23 cellular contexts compared by ENCODE assay signal in the genomic region with DNA sequence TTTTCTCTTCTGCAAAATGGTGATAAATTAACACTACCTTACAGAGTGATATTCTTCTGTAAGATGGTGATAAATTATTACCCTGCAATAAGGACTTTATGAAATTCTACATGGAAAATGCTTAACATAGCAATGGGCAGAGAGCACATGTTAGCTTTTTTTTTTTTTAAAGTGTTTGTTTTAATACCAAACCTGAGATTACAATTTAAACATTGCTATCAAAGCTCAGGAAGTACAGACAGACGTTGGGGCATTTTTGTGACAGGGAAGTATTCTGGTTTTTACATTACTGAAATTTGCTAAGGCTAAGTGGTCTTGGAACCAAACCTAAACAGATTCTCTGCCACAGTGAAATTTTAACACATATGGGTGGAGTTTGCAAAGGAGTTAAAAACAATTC.
DNase-seq lines count a peak whose midpoint lies in the region; ATAC-seq, FAIRE-seq and TF ChIP-seq lines count a peak whose summit lies in the region.
"Had no signal": no experiment of that assay in that cellular context is flagged by ENCODE, and none has a peak within 500 bp of the region (broad histone marks: within the 10 kb centered on the region; RNA-seq: fewer than 3 reads in every experiment).

No MANE protein-coding gene starts in this region.

- H3K27me3 Mint-ChIP-seq in GM23338 (ENCODE audit: insufficient read depth, low read depth, poor library complexity): peaks cover 4% of the 10 kb centered on the region

- H3K27ac ChIP-seq in A549: peak overlapping the region in 1 of 2 experiments; percentile 54; a peak in 3 of 6 replicates
- H3K27ac ChIP-seq in GM23338 (ENCODE audit: low read depth): peak overlapping the region; percentile 13; the same call in 1 of the 2 replicates
- peak overlapping the region in 1 of 2 donors; percentile 76 for H3K27ac ChIP-seq in left lung
- peak overlapping the region; percentile 90 for H3K27ac ChIP-seq in psoas muscle
- H3K27ac ChIP-seq: adrenal gland; BLaER1 treated with 17β-estradiol and CSF1 and Interleukin-3, amounts not matched to agents 10 nM and 100 nM had no signal

- no peaks in the 10 kb centered on the region for H3K9me2 ChIP-seq in GM23338 (ENCODE audit: insufficient read depth)

- TF ChIP-seq CTCF in A549 (IDR thresholded peaks at IDR 0.05): no peak
- TF ChIP-seq CTCF in GM23338 (conservative IDR thresholded peaks at IDR 0.05; ENCODE audit: low read depth in 2 of 2): no peak
- TF ChIP-seq CTCF in left lung (IDR thresholded peaks at IDR 0.05): no peak
- TF ChIP-seq CTCF in psoas muscle (IDR thresholded peaks at IDR 0.05): no peak

- peaks cover 48% of the 10 kb centered on the region for H3K4me1 Mint-ChIP-seq in GM23338

- no peak for TF ChIP-seq EP300 in A549 (IDR thresholded peaks at IDR 0.05)

- no peaks in the 10 kb centered on the region for H3F3A ChIP-seq in GM23338 (replicated peaks; ENCODE audit: low read depth)

- no peaks in the 10 kb centered on the region for H3K27me3 ChIP-seq in GM23338 (ENCODE audit: insufficient read depth)
- no peaks in the 10 kb centered on the region for H3K27me3 ChIP-seq in left lung
- no peaks in the 10 kb centered on the region for H3K27me3 ChIP-seq in psoas muscle (ENCODE audit: insufficient read depth in 3 of 3, low read length in 2 of 3)
- H3K27me3 ChIP-seq: adrenal gland; BLaER1 treated with 17β-estradiol and CSF1 and Interleukin-3, amounts not matched to agents 10 nM and 100 nM; brain microvascular endothelial cell; tibial artery had no signal

- POLR2A ChIA-PET in A549 (lab: Yijun Ruan, JAX): no interaction called here

- no peak overlapping the region for H3K4me3 Mint-ChIP-seq in GM23338
- H3K4me3 Mint-ChIP-seq: stimulated activated naive CD8-positive, alpha-beta T cell treated with anti-CD3 and anti-CD28 coated beads, Interleukin-15, Interleukin-2, amounts not matched to agents 100 ng/mL and 50 ng/mL, for 24 hours had no signal

- H3K79me2 ChIP-seq in GM23338 (replicated peaks; ENCODE audit: insufficient read depth): peaks cover 100% of the 10 kb centered on the region

- H2AFZ ChIP-seq in GM23338: no peak overlapping the region

- no peak for FAIRE-seq in A549 (lab: Jason Lieb, UNC)
- FAIRE-seq: endothelial cell of umbilical vein, islet of Langerhans, RCC 7860 had no signal

- no peak for TF ChIP-seq RAD21 in A549 (conservative IDR thresholded peaks at IDR 0.05 in 1 of 2, IDR thresholded peaks at IDR 0.05 in 1 of 2)

- no peaks in the 10 kb centered on the region for H3K9me3 ChIP-seq in A549
- no peaks in the 10 kb centered on the region for H3K9me3 ChIP-seq in left lung
- no peaks in the 10 kb centered on the region for H3K9me3 ChIP-seq in psoas muscle
- H3K9me3 ChIP-seq: adrenal gland; BLaER1 treated with 17β-estradiol and CSF1 and Interleukin-3, amounts not matched to agents 10 nM and 100 nM; tibial artery had no signal

- H3K4me1 ChIP-seq in A549: peaks cover 44% of the 10 kb centered on the region
- H3K4me1 ChIP-seq in GM23338 (ENCODE audit: insufficient read depth): peaks cover 31% of the 10 kb centered on the region
- peaks cover 11 to 54% of the 10 kb centered on the region in 2 donors for H3K4me1 ChIP-seq in left lung
- H3K4me1 ChIP-seq in psoas muscle: peaks cover 55% of the 10 kb centered on the region

- peaks cover 33% of the 10 kb centered on the region for H4K20me1 ChIP-seq in GM23338 (replicated peaks; ENCODE audit: insufficient read depth)

- peak overlapping the region; percentile 94 for H3K4me2 ChIP-seq in A549
- no peak overlapping the region for H3K4me2 ChIP-seq in GM23338

- CTCF ChIA-PET in A549 (lab: Yijun Ruan, JAX): interaction anchor here (0.6 to 1.5 kb wide), 3 partner anchors 69 to 96 kb away, joined by 3 to 4 read pairs (median 3); no protein-coding TSS in a partner anchor

- H3K9me3 Mint-ChIP-seq in GM23338: no peaks in the 10 kb centered on the region
- H3K9me3 Mint-ChIP-seq: stimulated activated naive CD8-positive, alpha-beta T cell treated with anti-CD3 and anti-CD28 coated beads, Interleukin-15, Interleukin-2, amounts not matched to agents 100 ng/mL and 50 ng/mL, for 24 hours had no signal

- peaks cover 4% of the 10 kb centered on the region; the same call in 2 of the 3 replicates for H3K36me3 Mint-ChIP-seq in GM23338 (ENCODE audit: low read depth)

- no peak for ATAC-seq in A549
- no peak for ATAC-seq in GM23338
- peak; percentile 37 for ATAC-seq in left lung
- no peak for ATAC-seq in psoas muscle
- no peak for ATAC-seq in GM21619 (IDR thresholded peaks at IDR 0.05; ENCODE audit: unreplicated experiment)

- TF ChIP-seq POLR2A in A549 (IDR thresholded peaks at IDR 0.05; ENCODE audit: low read length): no peak

- DNase-seq in A549 (ENCODE audit: low read depth in 1 of 2, low spot score in 1 of 2) (peak in 1 of 2 experiments; percentile 5), GM23338 (ENCODE audit: low spot score) (no peak), left lung (no peak), psoas muscle (no peak), amygdala (lab: John Stamatoyannopoulos, UW) (no peak), 8988T (no peak), AML-193 (lab: John Stamatoyannopoulos, UW) (no peak)
- DNase-seq: activated CD4-positive, alpha-beta T cell treated with anti-CD3 and anti-CD28 coated beads, Interleukin-2, amount 50 U/mL, for 1 hour; activated naive CD4-positive, alpha-beta T cell treated with Interleukin-2 at 50 U/mL for 16 hours; adrenal gland; brain microvascular endothelial cell; NCI-H1105; NCI-H187 treated with DMSO at 0.1 percent for 48 hours; NCI-H524 treated with DMSO at 0.1 percent for 48 hours; SIG-M5; T-helper 9 cell; tibial artery had no signal

- H3K4me3 ChIP-seq in A549: no peak overlapping the region
- no peak overlapping the region for H3K4me3 ChIP-seq in GM23338
- no peak overlapping the region for H3K4me3 ChIP-seq in left lung
- H3K4me3 ChIP-seq in psoas muscle: no peak overlapping the region
- H3K4me3 ChIP-seq: adrenal gland; BLaER1 treated with 17β-estradiol and CSF1 and Interleukin-3, amounts not matched to agents 10 nM and 100 nM; tibial artery had no signal

- intact Hi-C loops in left lung (cut with DNase I) (no loop called here), psoas muscle (cut with DNase I) (no loop called here)

- H3K36me3 ChIP-seq in GM23338 (ENCODE audit: insufficient read depth) (no peaks in the 10 kb centered on the region), left lung (no peaks in the 10 kb centered on the region), psoas muscle (ENCODE audit: insufficient read depth in 1 of 2, low read depth in 1 of 2) (no peaks in the 10 kb centered on the region)
- H3K36me3 ChIP-seq: adrenal gland; BLaER1 treated with 17β-estradiol and CSF1 and Interleukin-3, amounts not matched to agents 10 nM and 100 nM; brain microvascular endothelial cell; tibial artery had no signal

- 0% methylated on average over 1 of the region's 1 CpG for WGBS in A549 (ENCODE audit: missing lambda C conversion rate)
- 21 to 43% (median 29%) methylated on average over 1 of the region's 1 CpG for WGBS in psoas muscle, 3 donors

- H3K27ac Mint-ChIP-seq in GM23338: no peak overlapping the region
- H3K27ac Mint-ChIP-seq: stimulated activated naive CD8-positive, alpha-beta T cell treated with anti-CD3 and anti-CD28 coated beads, Interleukin-15, Interleukin-2, amounts not matched to agents 100 ng/mL and 50 ng/mL, for 24 hours had no signal

TF ChIP-seq in A549, 52 proteins besides CTCF, POLR2A, EP300 and RAD21:
- TF ChIP-seq TP53 (CRISPR knock-in tag; IDR thresholded peaks at IDR 0.05) (no peak), NR3C1 (IDR thresholded peaks at IDR 0.05) (no peak), SREBF2 (IDR thresholded peaks at IDR 0.05) (no peak), RARB (CRISPR knock-in tag; IDR thresholded peaks at IDR 0.05) (no peak), HOXB13 (CRISPR knock-in tag; IDR thresholded peaks at IDR 0.05; ENCODE audit: low read depth) (no peak), FOSL2 (IDR thresholded peaks at IDR 0.05) (no peak), FOSL2 (CRISPR knock-in tag; IDR thresholded peaks at IDR 0.05) (no peak), RCOR1 (IDR thresholded peaks at IDR 0.05; ENCODE audit: low read depth, low read length) (no peak), NFE2L2 (conservative IDR thresholded peaks at IDR 0.05; ENCODE audit: low read length) (no peak)
- TF ChIP-seq, protein P1, sequence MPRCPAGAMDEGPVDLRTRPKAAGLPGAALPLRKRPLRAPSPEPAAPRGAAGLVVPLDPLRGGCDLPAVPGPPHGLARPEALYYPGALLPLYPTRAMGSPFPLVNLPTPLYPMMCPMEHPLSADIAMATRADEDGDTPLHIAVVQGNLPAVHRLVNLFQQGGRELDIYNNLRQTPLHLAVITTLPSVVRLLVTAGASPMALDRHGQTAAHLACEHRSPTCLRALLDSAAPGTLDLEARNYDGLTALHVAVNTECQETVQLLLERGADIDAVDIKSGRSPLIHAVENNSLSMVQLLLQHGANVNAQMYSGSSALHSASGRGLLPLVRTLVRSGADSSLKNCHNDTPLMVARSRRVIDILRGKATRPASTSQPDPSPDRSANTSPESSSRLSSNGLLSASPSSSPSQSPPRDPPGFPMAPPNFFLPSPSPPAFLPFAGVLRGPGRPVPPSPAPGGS (IDR thresholded peaks at IDR 0.05): no peak
TF ChIP-seq in A549: peak in this region for 0.

TF ChIP-seq in GM23338, 12 proteins besides CTCF, POLR2A, EP300 and RAD21 (continues in another document):
- TF ChIP-seq JUNB (IDR thresholded peaks at IDR 0.05; ENCODE audit: unreplicated experiment): no peak
- TF ChIP-seq NANOG (IDR thresholded peaks at IDR 0.05; ENCODE audit: borderline replicate concordance): no peak
- TF ChIP-seq, protein P2, sequence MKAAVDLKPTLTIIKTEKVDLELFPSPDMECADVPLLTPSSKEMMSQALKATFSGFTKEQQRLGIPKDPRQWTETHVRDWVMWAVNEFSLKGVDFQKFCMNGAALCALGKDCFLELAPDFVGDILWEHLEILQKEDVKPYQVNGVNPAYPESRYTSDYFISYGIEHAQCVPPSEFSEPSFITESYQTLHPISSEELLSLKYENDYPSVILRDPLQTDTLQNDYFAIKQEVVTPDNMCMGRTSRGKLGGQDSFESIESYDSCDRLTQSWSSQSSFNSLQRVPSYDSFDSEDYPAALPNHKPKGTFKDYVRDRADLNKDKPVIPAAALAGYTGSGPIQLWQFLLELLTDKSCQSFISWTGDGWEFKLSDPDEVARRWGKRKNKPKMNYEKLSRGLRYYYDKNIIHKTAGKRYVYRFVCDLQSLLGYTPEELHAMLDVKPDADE (IDR thresholded peaks at IDR 0.05): no peak
